Comparison of ENCODE assay signal across 15 cellular contexts in the genomic region with DNA sequence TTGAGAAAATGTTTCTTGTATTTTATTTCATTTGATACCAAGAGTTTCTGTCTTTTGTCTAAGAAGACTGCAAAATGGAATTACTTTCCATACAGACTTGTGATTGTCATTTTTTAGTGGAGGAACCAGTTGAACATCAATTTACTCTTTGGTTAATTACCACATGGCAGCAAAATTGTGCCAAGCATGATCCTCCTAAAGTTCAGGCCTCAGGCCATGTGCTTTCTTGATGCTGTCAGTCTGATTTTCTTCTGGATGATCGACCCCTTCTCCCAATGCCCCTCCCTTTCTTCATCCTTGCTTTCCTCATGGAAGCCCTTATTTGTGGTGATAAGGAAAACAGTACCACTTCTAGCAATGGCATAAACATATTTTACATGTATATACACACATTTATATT.
A peak's percentile ranks its signal among the peaks of the same experiment; 100 is the strongest.
DNase-seq lines count a peak whose midpoint lies in the region; ATAC-seq, FAIRE-seq and TF ChIP-seq lines count a peak whose summit lies in the region.
"Had no signal": no experiment of that assay in that cellular context is flagged by ENCODE, and none has a peak within 500 bp of the region (broad histone marks: within the 10 kb centered on the region; RNA-seq: fewer than 3 reads in every experiment).

No MANE protein-coding gene starts in this region.

- 0% methylated on average over 1 of the region's 1 CpG for WGBS in K562 (ENCODE audit: insufficient coverage, low coverage, missing lambda C conversion rate)

- TF ChIP-seq POLR2A in K562 (conservative IDR thresholded peaks at IDR 0.05) = no peak

- no peaks in the 10 kb centered on the region; a peak in 2 of 5 replicates for H3K4me1 ChIP-seq in K562 (replicated peaks in 1 of 2; ENCODE audit: control insufficient read depth in 2 of 2, insufficient read depth in 2 of 2, low read length in 2 of 2)

- H2AFZ ChIP-seq in K562 (ENCODE audit: low read depth, low read length) = no peak overlapping the region

- no peaks in the 10 kb centered on the region for H4K20me1 ChIP-seq in K562 (replicated peaks; ENCODE audit: control insufficient read depth, insufficient read depth, low read length)

- DNase-seq in NCI-H2081 treated with DMSO at 0.1 percent for 48 hours (lab: John Stamatoyannopoulos, UW) (peak; percentile 1), NCI-H2081 (lab: John Stamatoyannopoulos, UW) (no peak), NCI-H2171 (lab: John Stamatoyannopoulos, UW) (peak; percentile 43), K562 (ENCODE audit: extremely low read depth in 1 of 4, low spot score in 3 of 4) (no peak), retinal pigment epithelial cell (ENCODE audit: low read depth) (peak; percentile 6), caudate nucleus (lab: John Stamatoyannopoulos, UW) (no peak), mesenteric fat pad (ENCODE audit: low spot score) (no peak)
- DNase-seq: GOT3, Kasumi-1, NCI-H1694, T-helper 1 cell had no signal

- TF ChIP-seq CTCF in K562 (IDR thresholded peaks at IDR 0.05 in 2 of 3, conservative IDR thresholded peaks at IDR 0.05 in 1 of 3; ENCODE audit: insufficient read depth in 2 of 3, low read depth in 1 of 3, low read length in 3 of 3) (no peak), retinal pigment epithelial cell (conservative IDR thresholded peaks at IDR 0.05; ENCODE audit: low read depth, low read length) (no peak)

- BruUV-seq in K562 (replicated peaks; lab: Mats Ljungman, UMichigan) = no TSS peak

- intact Hi-C loops in K562 (cut with micrococcal nuclease) = no loop called here

- no peak for TF ChIP-seq EP300 in K562 (IDR thresholded peaks at IDR 0.05; ENCODE audit: low read length)

- no peaks in the 10 kb centered on the region for H3K79me2 ChIP-seq in K562 (ENCODE audit: control insufficient read depth, insufficient read depth, low read length)

- H3K4me2 ChIP-seq in K562 (ENCODE audit: insufficient read depth, low read length) = no peak overlapping the region

- no peaks in the 10 kb centered on the region for H3K36me3 ChIP-seq in K562 (ENCODE audit: control insufficient read depth, insufficient read depth, low read length)
- H3K36me3 ChIP-seq: SJCRH30 had no signal

- H3K4me3 ChIP-seq in K562 (no peak overlapping the region), retinal pigment epithelial cell (ENCODE audit: low read length) (no peak overlapping the region)
- H3K4me3 ChIP-seq: GM12878, SJCRH30 had no signal

- POLR2A ChIA-PET in K562 (lab: Yijun Ruan, JAX) = no interaction called here

- no peak overlapping the region for H3K9ac ChIP-seq in K562 (ENCODE audit: insufficient read depth in 1 of 2, low read depth in 2 of 2, low read length in 2 of 2)

- H3K9me3 ChIP-seq in K562 (replicated peaks; ENCODE audit: control insufficient read depth, insufficient read depth, low read depth, low read length) = no peaks in the 10 kb centered on the region
- H3K9me3 ChIP-seq: SJCRH30 had no signal

- no peaks in the 10 kb centered on the region for H3K9me1 ChIP-seq in K562 (ENCODE audit: control insufficient read depth, insufficient read depth, low read length)

- H3K27ac ChIP-seq in K562 (ENCODE audit: extremely low read depth, low read depth, low read length) (peak overlapping the region; percentile 57; the same call in 1 of the 3 replicates), caudate nucleus (ENCODE audit: low read depth, low read length) (no peak overlapping the region)
- H3K27ac ChIP-seq: SJCRH30 had no signal

- CTCF ChIA-PET in K562 (lab: Yijun Ruan, JAX; ENCODE audit: low intra/inter-chr PET ratio) = no interaction called here

- in situ Hi-C loops in K562 (cut with MboI) = no loop called here

- 0 out of 3 replicates have a peak, but pooled peaks have one; percentile 19 for ATAC-seq in K562
- ATAC-seq: HCT116 had no signal

- no peak for TF ChIP-seq RAD21 in K562 (CRISPR knock-in tag; conservative IDR thresholded peaks at IDR 0.05 in 1 of 2, IDR thresholded peaks at IDR 0.05 in 1 of 2)

- FAIRE-seq in K562 (lab: Jason Lieb, UNC) = no peak
- FAIRE-seq: RCC 7860 had no signal

- H3K27me3 ChIP-seq in K562 (ENCODE audit: control insufficient read depth in 2 of 2, insufficient read depth in 2 of 2, low read length in 2 of 2) = no peaks in the 10 kb centered on the region
- H3K27me3 ChIP-seq: SJCRH30 had no signal

TF ChIP-seq in K562, 482 proteins besides CTCF, POLR2A, EP300 and RAD21:
- peak; percentile 3 for TF ChIP-seq RBBP5 (IDR thresholded peaks at IDR 0.05; ENCODE audit: borderline replicate concordance, insufficient read depth, low read length, poor library complexity, severe bottlenecking)
- TF ChIP-seq TCF7 (IDR thresholded peaks at IDR 0.05; ENCODE audit: borderline replicate concordance) = no peak
- TF ChIP-seq L3MBTL2 (IDR thresholded peaks at IDR 0.05) = peak; percentile 31; the same call in 1 of the 2 replicates
- TF ChIP-seq, protein P1, sequence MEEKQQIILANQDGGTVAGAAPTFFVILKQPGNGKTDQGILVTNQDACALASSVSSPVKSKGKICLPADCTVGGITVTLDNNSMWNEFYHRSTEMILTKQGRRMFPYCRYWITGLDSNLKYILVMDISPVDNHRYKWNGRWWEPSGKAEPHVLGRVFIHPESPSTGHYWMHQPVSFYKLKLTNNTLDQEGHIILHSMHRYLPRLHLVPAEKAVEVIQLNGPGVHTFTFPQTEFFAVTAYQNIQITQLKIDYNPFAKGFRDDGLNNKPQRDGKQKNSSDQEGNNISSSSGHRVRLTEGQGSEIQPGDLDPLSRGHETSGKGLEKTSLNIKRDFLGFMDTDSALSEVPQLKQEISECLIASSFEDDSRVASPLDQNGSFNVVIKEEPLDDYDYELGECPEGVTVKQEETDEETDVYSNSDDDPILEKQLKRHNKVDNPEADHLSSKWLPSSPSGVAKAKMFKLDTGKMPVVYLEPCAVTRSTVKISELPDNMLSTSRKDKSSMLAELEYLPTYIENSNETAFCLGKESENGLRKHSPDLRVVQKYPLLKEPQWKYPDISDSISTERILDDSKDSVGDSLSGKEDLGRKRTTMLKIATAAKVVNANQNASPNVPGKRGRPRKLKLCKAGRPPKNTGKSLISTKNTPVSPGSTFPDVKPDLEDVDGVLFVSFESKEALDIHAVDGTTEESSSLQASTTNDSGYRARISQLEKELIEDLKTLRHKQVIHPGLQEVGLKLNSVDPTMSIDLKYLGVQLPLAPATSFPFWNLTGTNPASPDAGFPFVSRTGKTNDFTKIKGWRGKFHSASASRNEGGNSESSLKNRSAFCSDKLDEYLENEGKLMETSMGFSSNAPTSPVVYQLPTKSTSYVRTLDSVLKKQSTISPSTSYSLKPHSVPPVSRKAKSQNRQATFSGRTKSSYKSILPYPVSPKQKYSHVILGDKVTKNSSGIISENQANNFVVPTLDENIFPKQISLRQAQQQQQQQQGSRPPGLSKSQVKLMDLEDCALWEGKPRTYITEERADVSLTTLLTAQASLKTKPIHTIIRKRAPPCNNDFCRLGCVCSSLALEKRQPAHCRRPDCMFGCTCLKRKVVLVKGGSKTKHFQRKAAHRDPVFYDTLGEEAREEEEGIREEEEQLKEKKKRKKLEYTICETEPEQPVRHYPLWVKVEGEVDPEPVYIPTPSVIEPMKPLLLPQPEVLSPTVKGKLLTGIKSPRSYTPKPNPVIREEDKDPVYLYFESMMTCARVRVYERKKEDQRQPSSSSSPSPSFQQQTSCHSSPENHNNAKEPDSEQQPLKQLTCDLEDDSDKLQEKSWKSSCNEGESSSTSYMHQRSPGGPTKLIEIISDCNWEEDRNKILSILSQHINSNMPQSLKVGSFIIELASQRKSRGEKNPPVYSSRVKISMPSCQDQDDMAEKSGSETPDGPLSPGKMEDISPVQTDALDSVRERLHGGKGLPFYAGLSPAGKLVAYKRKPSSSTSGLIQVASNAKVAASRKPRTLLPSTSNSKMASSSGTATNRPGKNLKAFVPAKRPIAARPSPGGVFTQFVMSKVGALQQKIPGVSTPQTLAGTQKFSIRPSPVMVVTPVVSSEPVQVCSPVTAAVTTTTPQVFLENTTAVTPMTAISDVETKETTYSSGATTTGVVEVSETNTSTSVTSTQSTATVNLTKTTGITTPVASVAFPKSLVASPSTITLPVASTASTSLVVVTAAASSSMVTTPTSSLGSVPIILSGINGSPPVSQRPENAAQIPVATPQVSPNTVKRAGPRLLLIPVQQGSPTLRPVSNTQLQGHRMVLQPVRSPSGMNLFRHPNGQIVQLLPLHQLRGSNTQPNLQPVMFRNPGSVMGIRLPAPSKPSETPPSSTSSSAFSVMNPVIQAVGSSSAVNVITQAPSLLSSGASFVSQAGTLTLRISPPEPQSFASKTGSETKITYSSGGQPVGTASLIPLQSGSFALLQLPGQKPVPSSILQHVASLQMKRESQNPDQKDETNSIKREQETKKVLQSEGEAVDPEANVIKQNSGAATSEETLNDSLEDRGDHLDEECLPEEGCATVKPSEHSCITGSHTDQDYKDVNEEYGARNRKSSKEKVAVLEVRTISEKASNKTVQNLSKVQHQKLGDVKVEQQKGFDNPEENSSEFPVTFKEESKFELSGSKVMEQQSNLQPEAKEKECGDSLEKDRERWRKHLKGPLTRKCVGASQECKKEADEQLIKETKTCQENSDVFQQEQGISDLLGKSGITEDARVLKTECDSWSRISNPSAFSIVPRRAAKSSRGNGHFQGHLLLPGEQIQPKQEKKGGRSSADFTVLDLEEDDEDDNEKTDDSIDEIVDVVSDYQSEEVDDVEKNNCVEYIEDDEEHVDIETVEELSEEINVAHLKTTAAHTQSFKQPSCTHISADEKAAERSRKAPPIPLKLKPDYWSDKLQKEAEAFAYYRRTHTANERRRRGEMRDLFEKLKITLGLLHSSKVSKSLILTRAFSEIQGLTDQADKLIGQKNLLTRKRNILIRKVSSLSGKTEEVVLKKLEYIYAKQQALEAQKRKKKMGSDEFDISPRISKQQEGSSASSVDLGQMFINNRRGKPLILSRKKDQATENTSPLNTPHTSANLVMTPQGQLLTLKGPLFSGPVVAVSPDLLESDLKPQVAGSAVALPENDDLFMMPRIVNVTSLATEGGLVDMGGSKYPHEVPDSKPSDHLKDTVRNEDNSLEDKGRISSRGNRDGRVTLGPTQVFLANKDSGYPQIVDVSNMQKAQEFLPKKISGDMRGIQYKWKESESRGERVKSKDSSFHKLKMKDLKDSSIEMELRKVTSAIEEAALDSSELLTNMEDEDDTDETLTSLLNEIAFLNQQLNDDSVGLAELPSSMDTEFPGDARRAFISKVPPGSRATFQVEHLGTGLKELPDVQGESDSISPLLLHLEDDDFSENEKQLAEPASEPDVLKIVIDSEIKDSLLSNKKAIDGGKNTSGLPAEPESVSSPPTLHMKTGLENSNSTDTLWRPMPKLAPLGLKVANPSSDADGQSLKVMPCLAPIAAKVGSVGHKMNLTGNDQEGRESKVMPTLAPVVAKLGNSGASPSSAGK (IDR thresholded peaks at IDR 0.05) = peak; percentile 64; the same call in 1 of the 2 replicates

Comparison
In these comparisons a context has a peak if more than half of its experiments do, and no peak if none do; other contexts are left out.
1. DNase-seq: peak in NCI-H2081 treated with DMSO at 0.1 percent for 48 hours (single experiment), NCI-H2171 (single experiment) and retinal pigment epithelial cell (single experiment); none in NCI-H2081 (0 of 2), K562 (0 of 4), caudate nucleus (0 of 61) and mesenteric fat pad (single experiment).